ENCODE assay signal across 1 cellular context in the genomic region with DNA sequence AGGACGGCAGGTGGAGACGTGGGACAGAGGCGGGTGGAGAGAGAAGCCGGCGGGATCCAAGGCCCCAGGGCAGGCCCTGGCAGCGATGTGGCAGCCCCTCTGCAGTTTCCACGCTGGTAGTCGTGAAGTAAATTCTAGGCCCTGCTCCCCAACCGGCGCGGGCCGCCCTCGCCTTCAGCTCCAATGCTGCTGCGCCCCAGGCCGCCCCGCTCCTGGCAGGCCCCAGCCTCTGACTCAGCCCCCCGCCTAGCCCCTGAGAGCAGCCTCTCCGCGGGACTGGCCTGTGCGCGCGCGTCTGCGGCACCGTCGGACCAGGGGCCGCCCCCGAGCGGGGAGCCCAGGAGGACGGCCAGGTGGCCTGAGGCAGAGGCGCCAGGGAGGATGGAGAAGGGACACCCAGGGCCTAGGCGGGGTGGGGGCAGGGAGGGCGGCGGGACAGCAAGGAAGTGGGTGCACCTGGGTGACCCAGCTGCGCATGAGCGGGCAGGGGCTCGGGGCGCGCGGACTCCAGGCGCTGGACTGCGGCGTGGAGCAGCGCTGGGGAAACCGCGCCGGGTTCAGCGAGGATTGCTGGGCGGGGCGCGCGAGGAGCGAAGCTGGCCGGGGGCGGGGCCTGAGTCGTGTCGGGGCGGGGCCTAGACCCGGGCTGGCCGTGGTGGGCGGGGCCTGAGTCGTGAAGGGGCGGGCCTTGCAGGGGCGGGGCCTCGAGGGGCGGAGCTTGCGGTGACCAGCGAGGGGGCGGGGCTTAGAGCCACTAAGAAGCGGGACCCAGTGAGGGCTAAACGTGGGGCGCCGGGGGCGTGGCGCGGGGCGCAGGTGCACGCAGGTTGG.
TF ChIP-seq lines count a peak whose summit lies in the region.

No MANE protein-coding gene starts in this region.

TF ChIP-seq in HepG2, 621 proteins besides CTCF, POLR2A, EP300 and RAD21 (continued from another document and continues in another):
- TF ChIP-seq, protein P1, sequence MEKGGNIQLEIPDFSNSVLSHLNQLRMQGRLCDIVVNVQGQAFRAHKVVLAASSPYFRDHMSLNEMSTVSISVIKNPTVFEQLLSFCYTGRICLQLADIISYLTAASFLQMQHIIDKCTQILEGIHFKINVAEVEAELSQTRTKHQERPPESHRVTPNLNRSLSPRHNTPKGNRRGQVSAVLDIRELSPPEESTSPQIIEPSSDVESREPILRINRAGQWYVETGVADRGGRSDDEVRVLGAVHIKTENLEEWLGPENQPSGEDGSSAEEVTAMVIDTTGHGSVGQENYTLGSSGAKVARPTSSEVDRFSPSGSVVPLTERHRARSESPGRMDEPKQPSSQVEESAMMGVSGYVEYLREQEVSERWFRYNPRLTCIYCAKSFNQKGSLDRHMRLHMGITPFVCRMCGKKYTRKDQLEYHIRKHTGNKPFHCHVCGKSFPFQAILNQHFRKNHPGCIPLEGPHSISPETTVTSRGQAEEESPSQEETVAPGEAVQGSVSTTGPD (CRISPR knock-in tag; IDR thresholded peaks at IDR 0.05) = no peak
- TF ChIP-seq HCFC1 (IDR thresholded peaks at IDR 0.05; ENCODE audit: low read depth, low read length) (no peak), POGZ (CRISPR knock-in tag; IDR thresholded peaks at IDR 0.05) (no peak; the same call in 1 of the 2 replicates), BRCA1 (CRISPR knock-in tag; IDR thresholded peaks at IDR 0.05) (0 out of 2 replicates have a peak, but pooled peaks have one; percentile 8), IKZF4 (CRISPR knock-in tag; IDR thresholded peaks at IDR 0.05; ENCODE audit: borderline replicate concordance, low read depth, not compliant biosample characterization) (no peak), SAP130 (CRISPR knock-in tag; IDR thresholded peaks at IDR 0.05; ENCODE audit: low read depth) (peak; percentile 65), GABPB1 (CRISPR knock-in tag; IDR thresholded peaks at IDR 0.05) (peak; percentile 83), PHF5A (CRISPR knock-in tag; IDR thresholded peaks at IDR 0.05; ENCODE audit: low read depth, unreplicated experiment) (no peak), HMGA1 (CRISPR knock-in tag; conservative IDR thresholded peaks at IDR 0.05) (no peak), TCF12 (IDR thresholded peaks at IDR 0.05) (no peak), TCF12 (CRISPR knock-in tag; IDR thresholded peaks at IDR 0.05) (peak; percentile 86; the same call in 1 of the 2 replicates), MBNL3 (CRISPR knock-in tag; conservative IDR thresholded peaks at IDR 0.05) (no peak), FOXP1 (IDR thresholded peaks at IDR 0.05) (no peak), FOXP1 (CRISPR knock-in tag; IDR thresholded peaks at IDR 0.05) (no peak), RCOR2 (CRISPR knock-in tag; IDR thresholded peaks at IDR 0.05) (no peak), PTBP1 (IDR thresholded peaks at IDR 0.05; ENCODE audit: low read depth, low read length, poor library complexity, severe bottlenecking) (no peak), ZNF17 (CRISPR knock-in tag; IDR thresholded peaks at IDR 0.05) (no peak), ZNF777 (CRISPR knock-in tag; IDR thresholded peaks at IDR 0.05) (peak; percentile 77; the same call in 1 of the 2 replicates), ZNF282 (IDR thresholded peaks at IDR 0.05; ENCODE audit: partially characterized antibody) (no peak), REL (CRISPR knock-in tag; conservative IDR thresholded peaks at IDR 0.05) (0 out of 2 replicates have a peak, but pooled peaks have one; percentile 69), TCF7 (IDR thresholded peaks at IDR 0.05; ENCODE audit: low read depth) (no peak), ZNF577 (CRISPR knock-in tag; IDR thresholded peaks at IDR 0.05; ENCODE audit: borderline replicate concordance, low read depth) (no peak), MED8 (CRISPR knock-in tag; IDR thresholded peaks at IDR 0.05; ENCODE audit: insufficient replicate concordance) (peak; percentile 76), ZBTB3 (CRISPR knock-in tag; IDR thresholded peaks at IDR 0.05; ENCODE audit: borderline replicate concordance, low read depth) (no peak), HDAC6 (IDR thresholded peaks at IDR 0.05; ENCODE audit: low read depth, low read length) (no peak), ZNF343 (CRISPR knock-in tag; IDR thresholded peaks at IDR 0.05) (peak; percentile 47; the same call in 1 of the 2 replicates), U2AF1 (optimal IDR thresholded peaks at IDR 0.05; ENCODE audit: low read depth, low read length) (no peak)
- TF ChIP-seq, protein P2, sequence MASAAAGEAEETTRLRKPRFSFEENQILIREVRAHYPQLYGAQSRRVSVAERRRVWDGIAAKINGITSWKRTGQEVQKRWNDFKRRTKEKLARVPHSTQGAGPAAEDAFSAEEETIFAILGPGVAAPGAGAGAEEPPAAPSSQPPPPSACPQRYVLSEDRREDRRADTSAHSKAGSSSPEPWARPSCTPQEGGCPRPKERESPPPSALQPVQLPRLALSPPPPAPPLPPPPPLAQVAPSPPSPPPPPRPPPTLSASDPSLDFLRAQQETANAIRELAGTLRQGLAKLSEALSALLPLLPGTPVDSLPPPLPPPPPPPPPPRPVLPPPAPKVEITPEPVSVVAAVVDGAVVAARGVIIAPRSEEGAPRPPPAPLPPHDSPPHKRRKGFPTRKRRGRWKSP (CRISPR knock-in tag; IDR thresholded peaks at IDR 0.05) = peak; percentile 96
- TF ChIP-seq, protein P3, sequence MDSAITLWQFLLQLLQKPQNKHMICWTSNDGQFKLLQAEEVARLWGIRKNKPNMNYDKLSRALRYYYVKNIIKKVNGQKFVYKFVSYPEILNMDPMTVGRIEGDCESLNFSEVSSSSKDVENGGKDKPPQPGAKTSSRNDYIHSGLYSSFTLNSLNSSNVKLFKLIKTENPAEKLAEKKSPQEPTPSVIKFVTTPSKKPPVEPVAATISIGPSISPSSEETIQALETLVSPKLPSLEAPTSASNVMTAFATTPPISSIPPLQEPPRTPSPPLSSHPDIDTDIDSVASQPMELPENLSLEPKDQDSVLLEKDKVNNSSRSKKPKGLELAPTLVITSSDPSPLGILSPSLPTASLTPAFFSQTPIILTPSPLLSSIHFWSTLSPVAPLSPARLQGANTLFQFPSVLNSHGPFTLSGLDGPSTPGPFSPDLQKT (CRISPR knock-in tag; IDR thresholded peaks at IDR 0.05; ENCODE audit: borderline replicate concordance) = no peak
- TF ChIP-seq, protein P4, sequence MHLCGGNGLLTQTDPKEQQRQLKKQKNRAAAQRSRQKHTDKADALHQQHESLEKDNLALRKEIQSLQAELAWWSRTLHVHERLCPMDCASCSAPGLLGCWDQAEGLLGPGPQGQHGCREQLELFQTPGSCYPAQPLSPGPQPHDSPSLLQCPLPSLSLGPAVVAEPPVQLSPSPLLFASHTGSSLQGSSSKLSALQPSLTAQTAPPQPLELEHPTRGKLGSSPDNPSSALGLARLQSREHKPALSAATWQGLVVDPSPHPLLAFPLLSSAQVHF (CRISPR knock-in tag; IDR thresholded peaks at IDR 0.05) = peak; percentile 80; the same call in 1 of the 2 replicates
- TF ChIP-seq, protein P5, sequence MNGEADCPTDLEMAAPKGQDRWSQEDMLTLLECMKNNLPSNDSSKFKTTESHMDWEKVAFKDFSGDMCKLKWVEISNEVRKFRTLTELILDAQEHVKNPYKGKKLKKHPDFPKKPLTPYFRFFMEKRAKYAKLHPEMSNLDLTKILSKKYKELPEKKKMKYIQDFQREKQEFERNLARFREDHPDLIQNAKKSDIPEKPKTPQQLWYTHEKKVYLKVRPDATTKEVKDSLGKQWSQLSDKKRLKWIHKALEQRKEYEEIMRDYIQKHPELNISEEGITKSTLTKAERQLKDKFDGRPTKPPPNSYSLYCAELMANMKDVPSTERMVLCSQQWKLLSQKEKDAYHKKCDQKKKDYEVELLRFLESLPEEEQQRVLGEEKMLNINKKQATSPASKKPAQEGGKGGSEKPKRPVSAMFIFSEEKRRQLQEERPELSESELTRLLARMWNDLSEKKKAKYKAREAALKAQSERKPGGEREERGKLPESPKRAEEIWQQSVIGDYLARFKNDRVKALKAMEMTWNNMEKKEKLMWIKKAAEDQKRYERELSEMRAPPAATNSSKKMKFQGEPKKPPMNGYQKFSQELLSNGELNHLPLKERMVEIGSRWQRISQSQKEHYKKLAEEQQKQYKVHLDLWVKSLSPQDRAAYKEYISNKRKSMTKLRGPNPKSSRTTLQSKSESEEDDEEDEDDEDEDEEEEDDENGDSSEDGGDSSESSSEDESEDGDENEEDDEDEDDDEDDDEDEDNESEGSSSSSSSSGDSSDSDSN (CRISPR knock-in tag; IDR thresholded peaks at IDR 0.05) = peak; percentile 92
- TF ChIP-seq, protein P6, sequence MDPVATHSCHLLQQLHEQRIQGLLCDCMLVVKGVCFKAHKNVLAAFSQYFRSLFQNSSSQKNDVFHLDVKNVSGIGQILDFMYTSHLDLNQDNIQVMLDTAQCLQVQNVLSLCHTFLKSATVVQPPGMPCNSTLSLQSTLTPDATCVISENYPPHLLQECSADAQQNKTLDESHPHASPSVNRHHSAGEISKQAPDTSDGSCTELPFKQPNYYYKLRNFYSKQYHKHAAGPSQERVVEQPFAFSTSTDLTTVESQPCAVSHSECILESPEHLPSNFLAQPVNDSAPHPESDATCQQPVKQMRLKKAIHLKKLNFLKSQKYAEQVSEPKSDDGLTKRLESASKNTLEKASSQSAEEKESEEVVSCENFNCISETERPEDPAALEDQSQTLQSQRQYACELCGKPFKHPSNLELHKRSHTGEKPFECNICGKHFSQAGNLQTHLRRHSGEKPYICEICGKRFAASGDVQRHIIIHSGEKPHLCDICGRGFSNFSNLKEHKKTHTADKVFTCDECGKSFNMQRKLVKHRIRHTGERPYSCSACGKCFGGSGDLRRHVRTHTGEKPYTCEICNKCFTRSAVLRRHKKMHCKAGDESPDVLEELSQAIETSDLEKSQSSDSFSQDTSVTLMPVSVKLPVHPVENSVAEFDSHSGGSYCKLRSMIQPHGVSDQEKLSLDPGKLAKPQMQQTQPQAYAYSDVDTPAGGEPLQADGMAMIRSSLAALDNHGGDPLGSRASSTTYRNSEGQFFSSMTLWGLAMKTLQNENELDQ (CRISPR knock-in tag; IDR thresholded peaks at IDR 0.05; ENCODE audit: borderline replicate concordance) = no peak
- TF ChIP-seq, protein P7, sequence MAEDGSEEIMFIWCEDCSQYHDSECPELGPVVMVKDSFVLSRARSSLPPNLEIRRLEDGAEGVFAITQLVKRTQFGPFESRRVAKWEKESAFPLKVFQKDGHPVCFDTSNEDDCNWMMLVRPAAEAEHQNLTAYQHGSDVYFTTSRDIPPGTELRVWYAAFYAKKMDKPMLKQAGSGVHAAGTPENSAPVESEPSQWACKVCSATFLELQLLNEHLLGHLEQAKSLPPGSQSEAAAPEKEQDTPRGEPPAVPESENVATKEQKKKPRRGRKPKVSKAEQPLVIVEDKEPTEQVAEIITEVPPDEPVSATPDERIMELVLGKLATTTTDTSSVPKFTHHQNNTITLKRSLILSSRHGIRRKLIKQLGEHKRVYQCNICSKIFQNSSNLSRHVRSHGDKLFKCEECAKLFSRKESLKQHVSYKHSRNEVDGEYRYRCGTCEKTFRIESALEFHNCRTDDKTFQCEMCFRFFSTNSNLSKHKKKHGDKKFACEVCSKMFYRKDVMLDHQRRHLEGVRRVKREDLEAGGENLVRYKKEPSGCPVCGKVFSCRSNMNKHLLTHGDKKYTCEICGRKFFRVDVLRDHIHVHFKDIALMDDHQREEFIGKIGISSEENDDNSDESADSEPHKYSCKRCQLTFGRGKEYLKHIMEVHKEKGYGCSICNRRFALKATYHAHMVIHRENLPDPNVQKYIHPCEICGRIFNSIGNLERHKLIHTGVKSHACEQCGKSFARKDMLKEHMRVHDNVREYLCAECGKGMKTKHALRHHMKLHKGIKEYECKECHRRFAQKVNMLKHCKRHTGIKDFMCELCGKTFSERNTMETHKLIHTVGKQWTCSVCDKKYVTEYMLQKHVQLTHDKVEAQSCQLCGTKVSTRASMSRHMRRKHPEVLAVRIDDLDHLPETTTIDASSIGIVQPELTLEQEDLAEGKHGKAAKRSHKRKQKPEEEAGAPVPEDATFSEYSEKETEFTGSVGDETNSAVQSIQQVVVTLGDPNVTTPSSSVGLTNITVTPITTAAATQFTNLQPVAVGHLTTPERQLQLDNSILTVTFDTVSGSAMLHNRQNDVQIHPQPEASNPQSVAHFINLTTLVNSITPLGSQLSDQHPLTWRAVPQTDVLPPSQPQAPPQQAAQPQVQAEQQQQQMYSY (CRISPR knock-in tag; IDR thresholded peaks at IDR 0.05) = peak; percentile 94
- TF ChIP-seq, protein P8, sequence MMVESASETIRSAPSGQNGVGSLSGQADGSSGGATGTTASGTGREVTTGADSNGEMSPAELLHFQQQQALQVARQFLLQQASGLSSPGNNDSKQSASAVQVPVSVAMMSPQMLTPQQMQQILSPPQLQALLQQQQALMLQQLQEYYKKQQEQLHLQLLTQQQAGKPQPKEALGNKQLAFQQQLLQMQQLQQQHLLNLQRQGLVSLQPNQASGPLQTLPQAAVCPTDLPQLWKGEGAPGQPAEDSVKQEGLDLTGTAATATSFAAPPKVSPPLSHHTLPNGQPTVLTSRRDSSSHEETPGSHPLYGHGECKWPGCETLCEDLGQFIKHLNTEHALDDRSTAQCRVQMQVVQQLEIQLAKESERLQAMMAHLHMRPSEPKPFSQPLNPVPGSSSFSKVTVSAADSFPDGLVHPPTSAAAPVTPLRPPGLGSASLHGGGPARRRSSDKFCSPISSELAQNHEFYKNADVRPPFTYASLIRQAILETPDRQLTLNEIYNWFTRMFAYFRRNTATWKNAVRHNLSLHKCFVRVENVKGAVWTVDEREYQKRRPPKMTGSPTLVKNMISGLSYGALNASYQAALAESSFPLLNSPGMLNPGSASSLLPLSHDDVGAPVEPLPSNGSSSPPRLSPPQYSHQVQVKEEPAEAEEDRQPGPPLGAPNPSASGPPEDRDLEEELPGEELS (CRISPR knock-in tag; IDR thresholded peaks at IDR 0.05) = peak; percentile 18; the same call in 1 of the 2 replicates
